ENCODE assay signal across 1 cellular context in genomic region chr11:19018901-19019300, GRCh38.
TF ChIP-seq lines count a peak whose summit lies in the region.

No MANE protein-coding gene starts in this region.

TF ChIP-seq in HepG2, 621 proteins besides CTCF, POLR2A, EP300 and RAD21 (continued from another document):
- TF ChIP-seq REST (IDR thresholded peaks at IDR 0.05; ENCODE audit: borderline replicate concordance in 1 of 2, low read depth in 1 of 2, low read length in 2 of 2) (peak; percentile 46 to 94), MIER2 (CRISPR knock-in tag; IDR thresholded peaks at IDR 0.05) (peak; percentile 94)
